ENCODE assay signal across 21 cellular contexts in the genomic region with DNA sequence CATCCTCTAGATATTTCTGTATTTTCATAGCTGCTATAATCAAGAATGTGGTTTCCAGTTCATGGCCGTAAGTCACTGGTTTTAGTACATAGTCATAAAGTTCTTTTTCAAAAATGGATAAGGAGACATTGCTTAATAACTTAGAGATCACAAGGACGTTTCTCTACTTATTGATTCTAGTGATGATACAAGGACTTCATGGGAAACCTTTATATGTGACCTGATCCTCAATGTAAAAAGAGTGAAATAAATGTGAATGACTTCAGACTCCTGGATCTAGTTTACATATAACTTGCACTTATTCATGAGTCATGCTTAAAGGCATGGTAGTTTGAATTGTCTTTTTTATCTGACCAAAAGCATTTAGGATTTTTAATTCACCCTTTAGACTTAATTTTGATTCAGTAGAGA. TPM values are rescaled to one million over a fixed set of nuclear protein-coding genes. Genes with fewer than 3 reads are reported as not detected.
DNase-seq lines count a peak whose midpoint lies in the region; ATAC-seq and TF ChIP-seq lines count a peak whose summit lies in the region.
"Had no signal": no experiment of that assay in that cellular context is flagged by ENCODE, and none has a peak within 500 bp of the region (broad histone marks: within the 10 kb centered on the region; RNA-seq: fewer than 3 reads in every experiment).

No MANE protein-coding gene starts in this region.

- DNase-seq in Calu3 (no peak), PC-9 (no peak), chondrocyte (ENCODE audit: low spot score) (no peak), mesenchymal stem cell (peak; percentile 56), NOMO-1 (lab: John Stamatoyannopoulos, UW; ENCODE audit: unreplicated experiment in 2 of 2) (no peak), COLO668 (lab: John Stamatoyannopoulos, UW; ENCODE audit: unreplicated experiment) (no peak)
- no peak for DNase-seq in stimulated activated naive CD4-positive, alpha-beta T cell treated with Interleukin-2 at 50 U/mL for 16 hours (lab: John Stamatoyannopoulos, UW)
- DNase-seq: activated effector memory CD4-positive, alpha-beta T cell treated with Interleukin-2 at 50 U/mL for 16 hours; adrenal gland; CD4-positive, CD25-positive, alpha-beta regulatory T cell; DMS79; effector memory CD8-positive, alpha-beta T cell; left lung; mucosa of descending colon; NCI-H1048; NCI-H2081 treated with DMSO at 0.1 percent for 48 hours; NCI-H510A treated with DMSO at 0.1 percent for 48 hours; stimulated activated naive CD8-positive, alpha-beta T cell treated with anti-CD3 and anti-CD28 coated beads, Interleukin-15, amount 100 ng/mL, for 72 hours had no signal

- H2BK5ac ChIP-seq in mesenchymal stem cell (ENCODE audit: low read depth, low read length, poor library complexity, severe bottlenecking) = no peak overlapping the region

- intact Hi-C loops in Calu3 (cut with micrococcal nuclease; ENCODE audit: unreplicated experiment) (no loop called here), PC-9 (cut with micrococcal nuclease; ENCODE audit: unreplicated experiment) (no loop called here)

- no peak overlapping the region for H2BK15ac ChIP-seq in mesenchymal stem cell (ENCODE audit: low read depth, poor library complexity, severe bottlenecking)

- peaks cover 94% of the 10 kb centered on the region for H3K79me2 ChIP-seq in PC-9 (ENCODE audit: low read depth)

- H3K4me3 Mint-ChIP-seq in Calu3 (ENCODE audit: low read depth, unreplicated experiment) (no peak overlapping the region), chondrocyte (ENCODE audit: unreplicated experiment) (no peak overlapping the region)
- H3K4me3 Mint-ChIP-seq: effector memory CD8-positive, alpha-beta T cell; stimulated activated naive CD8-positive, alpha-beta T cell treated with anti-CD3 and anti-CD28 coated beads, Interleukin-15, amount 100 ng/mL, for 72 hours had no signal

- TF ChIP-seq CTCF in Calu3 (IDR thresholded peaks at IDR 0.05; ENCODE audit: unreplicated experiment) (no peak), PC-9 (conservative IDR thresholded peaks at IDR 0.05) (no peak), chondrocyte (IDR thresholded peaks at IDR 0.05) (no peak)

- no peak overlapping the region for H4K91ac ChIP-seq in mesenchymal stem cell (ENCODE audit: low read length)

- H2AFZ ChIP-seq in PC-9 (no peak overlapping the region), mesenchymal stem cell (ENCODE audit: low read depth, low read length) (no peak overlapping the region)

- H3K4me1 ChIP-seq in PC-9 (replicated peaks; ENCODE audit: insufficient read depth) = peaks cover 31% of the 10 kb centered on the region
- H3K4me1 ChIP-seq in mesenchymal stem cell (ENCODE audit: control insufficient read depth, insufficient read depth, low read depth, low read length) = peaks cover 3% of the 10 kb centered on the region

- no peak overlapping the region for H3K14ac ChIP-seq in mesenchymal stem cell (ENCODE audit: low read length in 2 of 2)

- H3K9me3 Mint-ChIP-seq in Calu3 (ENCODE audit: low read depth, unreplicated experiment) (no peaks in the 10 kb centered on the region), chondrocyte (ENCODE audit: low read depth) (no peaks in the 10 kb centered on the region)
- H3K9me3 Mint-ChIP-seq: CD4-positive, CD25-positive, alpha-beta regulatory T cell; effector memory CD8-positive, alpha-beta T cell; stimulated activated naive CD8-positive, alpha-beta T cell treated with anti-CD3 and anti-CD28 coated beads, Interleukin-15, amount 100 ng/mL, for 72 hours had no signal

- H3K4me1 Mint-ChIP-seq in Calu3 (ENCODE audit: low read depth, unreplicated experiment) (peaks cover 62% of the 10 kb centered on the region), chondrocyte (ENCODE audit: low read depth) (peaks cover 71% of the 10 kb centered on the region)

- H3K9me3 ChIP-seq in PC-9 (ENCODE audit: insufficient read depth, low read depth) (no peaks in the 10 kb centered on the region; the same call in 1 of the 2 replicates), mesenchymal stem cell (ENCODE audit: control insufficient read depth, low read length) (no peaks in the 10 kb centered on the region)
- H3K9me3 ChIP-seq: adrenal gland, left lung, mucosa of descending colon, neutrophil, right atrium auricular region had no signal

- no peak overlapping the region for H2AK5ac ChIP-seq in mesenchymal stem cell (ENCODE audit: low read length, severe bottlenecking)

- CTCF ChIA-PET in Calu3 (lab: Charles Lee) = no interaction called here
- CTCF ChIA-PET in PC-9 (lab: Charles Lee) = no interaction called here

- BruUV-seq in Calu3 (replicated peaks; lab: Mats Ljungman, UMichigan) (no TSS peak), PC-9 (replicated peaks; lab: Mats Ljungman, UMichigan) (no TSS peak)

- no peaks in the 10 kb centered on the region for H3K79me1 ChIP-seq in mesenchymal stem cell (replicated peaks; ENCODE audit: low read length, poor library complexity, severe bottlenecking)

- POLR2A ChIA-PET in PC-9 (lab: Charles Lee; ENCODE audit: unreplicated experiment) = no interaction called here

- no peak overlapping the region for H3K9ac ChIP-seq in mesenchymal stem cell (ENCODE audit: low read length)

- H3K27me3 ChIP-seq in PC-9 (ENCODE audit: insufficient read depth, low read depth) (no peaks in the 10 kb centered on the region), mesenchymal stem cell (ENCODE audit: control insufficient read depth in 1 of 2, insufficient read depth in 1 of 2, low read length in 2 of 2) (no peaks in the 10 kb centered on the region)
- H3K27me3 ChIP-seq: adrenal gland, left lung, neutrophil, right atrium auricular region had no signal

- peaks cover 4% of the 10 kb centered on the region; the same call in 1 of the 2 replicates for H4K20me1 ChIP-seq in PC-9 (ENCODE audit: insufficient read depth)

- H3K27me3 Mint-ChIP-seq in Calu3 (ENCODE audit: unreplicated experiment) (no peaks in the 10 kb centered on the region), chondrocyte (ENCODE audit: low read depth) (no peaks in the 10 kb centered on the region)
- H3K27me3 Mint-ChIP-seq: CD4-positive, CD25-positive, alpha-beta regulatory T cell; effector memory CD8-positive, alpha-beta T cell; stimulated activated naive CD8-positive, alpha-beta T cell treated with anti-CD3 and anti-CD28 coated beads, Interleukin-15, amount 100 ng/mL, for 72 hours had no signal

- no peak overlapping the region for H3K23ac ChIP-seq in mesenchymal stem cell (ENCODE audit: low read length in 2 of 2)

- H3K36me3 ChIP-seq in PC-9 (ENCODE audit: low read depth) (peaks cover 41% of the 10 kb centered on the region), mesenchymal stem cell (ENCODE audit: control insufficient read depth in 1 of 2, insufficient read depth in 2 of 2, low read depth in 1 of 2, low read length in 2 of 2) (peaks cover 3 to 18% of the 10 kb centered on the region in 2 experiments)
- H3K36me3 ChIP-seq: adrenal gland, left lung, neutrophil, right atrium auricular region had no signal

- peaks cover 49% of the 10 kb centered on the region for H3F3A ChIP-seq in PC-9 (ENCODE audit: insufficient read depth, low read depth)

- no peak for TF ChIP-seq POLR2A in GM18505 (IDR thresholded peaks at IDR 0.05; ENCODE audit: borderline replicate concordance, extremely low read depth, insufficient read depth, insufficient read length)

- H3K9me2 ChIP-seq in PC-9 (ENCODE audit: insufficient read depth) = no peaks in the 10 kb centered on the region

- no peak overlapping the region for H3K4me3 ChIP-seq in PC-9
- no peak overlapping the region for H3K4me3 ChIP-seq in mesenchymal stem cell (ENCODE audit: insufficient read depth in 1 of 2, low read depth in 1 of 2, low read length in 2 of 2)
- H3K4me3 ChIP-seq: adrenal gland, left lung, mucosa of descending colon, right atrium auricular region had no signal

- H3K18ac ChIP-seq in mesenchymal stem cell (ENCODE audit: low read depth in 1 of 2, low read length in 2 of 2) = no peak overlapping the region

- no peak overlapping the region for H3K4me2 ChIP-seq in PC-9
- H3K4me2 ChIP-seq in mesenchymal stem cell (ENCODE audit: low read length, poor library complexity, severe bottlenecking) = no peak overlapping the region

- no peak overlapping the region for H4K8ac ChIP-seq in mesenchymal stem cell (ENCODE audit: low read length)

- H2BK12ac ChIP-seq in mesenchymal stem cell (ENCODE audit: low read length in 2 of 2) = no peak overlapping the region

- H3K36me3 Mint-ChIP-seq in Calu3 (ENCODE audit: insufficient read depth, unreplicated experiment) = peaks cover 15% of the 10 kb centered on the region
- peaks cover 13% of the 10 kb centered on the region for H3K36me3 Mint-ChIP-seq in chondrocyte (ENCODE audit: low read depth)

- H3K27ac ChIP-seq in PC-9 = peak overlapping the region; percentile 16; the same call in 1 of the 2 replicates
- peak overlapping the region; percentile 23 for H3K27ac ChIP-seq in mesenchymal stem cell (ENCODE audit: low read length, poor library complexity, severe bottlenecking)
- H3K27ac ChIP-seq: left lung, neutrophil, right atrium auricular region had no signal

- WGBS in mesenchymal stem cell = 89% methylated on average over 1 of the region's 2 CpGs

- H2BK120ac ChIP-seq in mesenchymal stem cell (ENCODE audit: low read depth, low read length) = no peak overlapping the region

- peak overlapping the region; percentile 23 for H3K27ac Mint-ChIP-seq in Calu3 (ENCODE audit: unreplicated experiment)
- peak overlapping the region; percentile 91 for H3K27ac Mint-ChIP-seq in chondrocyte (ENCODE audit: unreplicated experiment)
- H3K27ac Mint-ChIP-seq: stimulated activated naive CD8-positive, alpha-beta T cell treated with anti-CD3 and anti-CD28 coated beads, Interleukin-15, amount 100 ng/mL, for 72 hours had no signal

- ATAC-seq in GM18505 (IDR thresholded peaks at IDR 0.05; ENCODE audit: unreplicated experiment) = no peak
- ATAC-seq: effector memory CD8-positive, alpha-beta T cell; left lung; mucosa of descending colon; stimulated activated naive CD8-positive, alpha-beta T cell treated with anti-CD3 and anti-CD28 coated beads, Interleukin-15, amount 100 ng/mL, for 72 hours had no signal

- no peak overlapping the region for H3K4ac ChIP-seq in mesenchymal stem cell (ENCODE audit: low read depth in 1 of 2, low read length in 2 of 2)

RNA-seq across cellular contexts. Expression of gene TSC22D2, which starts 35.2 kb away (rescaled TPM):
- total RNA-seq in Calu3 (2022) (40.9 and 49.7 TPM in 2 replicates), PC-9 (2021) (20.5 and 32.0 TPM in 2 replicates), chondrocyte (39.8 to 48.2 TPM (median 42.9 TPM) in 3 replicates)
- 29.1 TPM for polyA plus RNA-seq in mesenchymal stem cell (2013, experiment 1 of 2)
- polyA plus RNA-seq in mesenchymal stem cell (2013, experiment 2 of 2) = 29.3 TPM
